In the genomic region with DNA sequence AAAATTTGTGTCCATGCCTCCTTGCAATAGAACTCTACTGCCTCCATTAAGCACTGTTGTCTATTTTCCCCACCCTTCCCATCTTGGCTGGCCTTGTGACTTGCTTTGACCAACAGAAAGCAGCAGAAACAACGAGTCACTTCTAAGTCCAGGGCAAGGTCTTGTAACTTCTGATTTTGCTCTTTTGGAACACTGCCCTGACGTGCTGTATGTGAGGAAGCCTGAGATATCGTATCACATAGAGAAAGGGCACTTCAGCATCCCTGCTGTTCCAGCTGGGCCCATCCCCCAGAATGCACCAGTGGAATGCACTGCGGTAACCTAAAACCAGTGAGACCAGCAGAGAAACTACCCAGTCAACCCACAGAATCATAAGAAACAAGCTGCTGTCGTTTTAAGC, we compare ENCODE assay signal across 12 cellular contexts. TPM values are rescaled to one million over a fixed set of nuclear protein-coding genes. Genes with fewer than 3 reads are reported as not detected.
DNase-seq lines count a peak whose midpoint lies in the region; ATAC-seq, FAIRE-seq and TF ChIP-seq lines count a peak whose summit lies in the region.
"Had no signal": no experiment of that assay in that cellular context is flagged by ENCODE, and none has a peak within 500 bp of the region (broad histone marks: within the 10 kb centered on the region; RNA-seq: fewer than 3 reads in every experiment).

No MANE protein-coding gene starts in this region.

- peaks cover 20% of the 10 kb centered on the region for H3K9me1 ChIP-seq in IMR-90 (ENCODE audit: insufficient read depth, low read length)

- intact Hi-C loops in IMR-90 (cut with micrococcal nuclease) = no loop called here
- intact Hi-C loops in activated CD4-positive, alpha-beta T cell treated with anti-CD3 and anti-CD28 coated beads for 36 hours (cut with DNase I, micrococcal nuclease) = no loop called here

- no peak overlapping the region for H2BK20ac ChIP-seq in IMR-90 (ENCODE audit: low read depth, low read length)

- TF ChIP-seq CTCF in A549 (IDR thresholded peaks at IDR 0.05) (no peak), IMR-90 (conservative IDR thresholded peaks at IDR 0.05; ENCODE audit: low read depth, low read length) (no peak)

- POLR2A ChIA-PET in A549 (lab: Yijun Ruan, JAX) (no interaction called here), IMR-90 (lab: Charles Lee; ENCODE audit: unreplicated experiment) (no interaction called here)
- POLR2A ChIA-PET in activated CD4-positive, alpha-beta T cell treated with anti-CD3 and anti-CD28 coated beads for 36 hours (lab: Charles Lee) = interaction anchor here (0.6 kb wide), 1 partner anchor 219 kb away, joined by 4 read pairs; no protein-coding TSS in a partner anchor

- H3K9me3 Mint-ChIP-seq in activated CD4-positive, alpha-beta T cell treated with anti-CD3 and anti-CD28 coated beads for 36 hours (ENCODE audit: low read depth) = no peaks in the 10 kb centered on the region
- H3K9me3 Mint-ChIP-seq: activated B cell treated with CpG ODN at 0.5 μM for 24 hours; central memory CD8-positive, alpha-beta T cell had no signal

- TF ChIP-seq RAD21 in A549 (conservative IDR thresholded peaks at IDR 0.05 in 1 of 2, IDR thresholded peaks at IDR 0.05 in 1 of 2) (no peak), IMR-90 (IDR thresholded peaks at IDR 0.05; ENCODE audit: low read length) (no peak)

- no peak overlapping the region for H3K18ac ChIP-seq in IMR-90 (ENCODE audit: low read depth, low read length)

- H3K4me3 ChIP-seq in A549 (no peak overlapping the region), IMR-90 (ENCODE audit: insufficient read depth, low read depth, low read length) (no peak overlapping the region), adipocyte (ENCODE audit: low read length) (no peak overlapping the region)

- H3K4me3 Mint-ChIP-seq in activated CD4-positive, alpha-beta T cell treated with anti-CD3 and anti-CD28 coated beads for 36 hours = no peak overlapping the region
- H3K4me3 Mint-ChIP-seq: activated B cell treated with CpG ODN at 0.5 μM for 24 hours; central memory CD8-positive, alpha-beta T cell had no signal

- peak overlapping the region; percentile 47 for H2AK9ac ChIP-seq in IMR-90 (replicated peaks; ENCODE audit: low read depth, low read length, poor library complexity)

- no peak overlapping the region; the same call in 1 of the 2 replicates for H3K14ac ChIP-seq in IMR-90 (replicated peaks; ENCODE audit: low read depth, low read length)

- no peaks in the 10 kb centered on the region for H3K9me3 ChIP-seq in A549
- no peaks in the 10 kb centered on the region for H3K9me3 ChIP-seq in IMR-90 (ENCODE audit: control insufficient read depth, insufficient read depth, low read length)
- no peaks in the 10 kb centered on the region for H3K9me3 ChIP-seq in adipocyte (ENCODE audit: control insufficient read depth, low read length)

- CTCF ChIA-PET in A549 (lab: Yijun Ruan, JAX) = interaction anchor here (0.6 kb wide), 1 partner anchor 29 kb away, joined by 3 read pairs; no protein-coding TSS in a partner anchor
- CTCF ChIA-PET in IMR-90 (lab: Yijun Ruan, JAX) = no interaction called here
- CTCF ChIA-PET in activated CD4-positive, alpha-beta T cell treated with anti-CD3 and anti-CD28 coated beads for 36 hours (lab: Charles Lee) = no interaction called here

- no peaks in the 10 kb centered on the region for H3K36me3 ChIP-seq in IMR-90 (ENCODE audit: control insufficient read depth, insufficient read depth, low read length)
- H3K36me3 ChIP-seq in adipocyte (ENCODE audit: control insufficient read depth, insufficient read depth, low read length, severe bottlenecking) = no peaks in the 10 kb centered on the region

- H4K91ac ChIP-seq in IMR-90 (ENCODE audit: insufficient read depth, low read depth, low read length) = no peak overlapping the region

- H3K9ac ChIP-seq in IMR-90 (ENCODE audit: low read depth, low read length) (no peak overlapping the region), adipocyte (ENCODE audit: low read length) (no peak overlapping the region)

- no peak overlapping the region for H2BK5ac ChIP-seq in IMR-90 (ENCODE audit: low read depth, low read length, poor library complexity, severe bottlenecking)

- no peak overlapping the region; the same call in 1 of the 2 replicates for H2AK5ac ChIP-seq in IMR-90 (ENCODE audit: low read depth, low read length)

- no TSS peak for BruUV-seq in IMR-90 (replicated peaks; lab: Mats Ljungman, UMichigan)

- H3K23ac ChIP-seq in IMR-90 (ENCODE audit: low read depth, low read length) = no peak overlapping the region

- peak in 1 of 2 experiments; percentile 52 for DNase-seq in A549 (ENCODE audit: low read depth in 1 of 2, low spot score in 1 of 2)
- peak; percentile 88 for DNase-seq in IMR-90
- DNase-seq in adipocyte (ENCODE audit: low read depth) = peak; percentile 24
- peak; percentile 25 for DNase-seq in iPS DF 4.7 (ENCODE audit: extremely low read depth, low spot score)
- DNase-seq in NCI-H345 (lab: John Stamatoyannopoulos, UW) = no peak
- no peak for DNase-seq in activated CD4-positive, alpha-beta T cell treated with anti-CD3 and anti-CD28 coated beads, Interleukin-2, amount 50 U/mL, for 1 hour
- DNase-seq in activated CD4-positive, alpha-beta T cell treated with anti-CD3 and anti-CD28 coated beads for 36 hours = no peak
- DNase-seq: activated B cell treated with CpG ODN at 0.5 μM for 24 hours, midbrain, NCI-H1694 had no signal

- H3K27me3 ChIP-seq in IMR-90 (ENCODE audit: control insufficient read depth, insufficient read depth, low read length) (no peaks in the 10 kb centered on the region), adipocyte (replicated peaks; ENCODE audit: control insufficient read depth, insufficient read depth, low read length) (no peaks in the 10 kb centered on the region)

- FAIRE-seq in A549 (lab: Jason Lieb, UNC) = no peak

- H3K79me1 ChIP-seq in IMR-90 (ENCODE audit: low read depth in 1 of 2, low read length in 2 of 2) = peaks cover 36 to 61% of the 10 kb centered on the region in 2 experiments

- no peak overlapping the region for H3K56ac ChIP-seq in IMR-90 (ENCODE audit: extremely low read depth, insufficient read depth, low read length)

- H4K5ac ChIP-seq in IMR-90 (ENCODE audit: low read depth, low read length) = no peak overlapping the region

- no peaks in the 10 kb centered on the region for H3K27me3 Mint-ChIP-seq in activated CD4-positive, alpha-beta T cell treated with anti-CD3 and anti-CD28 coated beads for 36 hours
- H3K27me3 Mint-ChIP-seq: central memory CD8-positive, alpha-beta T cell had no signal

- ATAC-seq in A549 = peak; percentile 76 to 79
- peak; percentile 84 for ATAC-seq in IMR-90 (ENCODE audit: low read depth)
- no peak for ATAC-seq in HG02763 (IDR thresholded peaks at IDR 0.05; ENCODE audit: unreplicated experiment)
- no peak for ATAC-seq in activated CD4-positive, alpha-beta T cell treated with anti-CD3 and anti-CD28 coated beads for 36 hours

- peaks cover 18% of the 10 kb centered on the region for H3K4me1 ChIP-seq in A549
- peaks cover 3% of the 10 kb centered on the region for H3K4me1 ChIP-seq in IMR-90 (ENCODE audit: control insufficient read depth, insufficient read depth, low read length)
- H3K4me1 ChIP-seq in adipocyte (ENCODE audit: control insufficient read depth, insufficient read depth, low read length) = no peaks in the 10 kb centered on the region

- no peak overlapping the region for H3K27ac Mint-ChIP-seq in activated CD4-positive, alpha-beta T cell treated with anti-CD3 and anti-CD28 coated beads for 36 hours
- H3K27ac Mint-ChIP-seq: activated B cell treated with CpG ODN at 0.5 μM for 24 hours had no signal

- TF ChIP-seq EP300 in A549 (IDR thresholded peaks at IDR 0.05) = no peak

- in situ Hi-C loops in IMR-90 (cut with MboI; ENCODE audit: low sequenced_read_pairs) = no loop called here

- no peak overlapping the region for H2BK120ac ChIP-seq in IMR-90 (ENCODE audit: low read depth, low read length)

- no peaks in the 10 kb centered on the region for H3K36me3 Mint-ChIP-seq in activated CD4-positive, alpha-beta T cell treated with anti-CD3 and anti-CD28 coated beads for 36 hours (ENCODE audit: low read depth)

- WGBS in A549 (ENCODE audit: missing lambda C conversion rate) = 57% methylated on average over 5 of the region's 5 CpGs
- WGBS in IMR-90 (ENCODE audit: extremely low coverage in 2 of 2, insufficient read length in 1 of 2), 2 experiments = 60% methylated on average over 2 of the region's 5 CpGs; no CpG with 5 or more reads in 1 of the 2 experiments

- H3K4me2 ChIP-seq in A549 = 0 out of 3 replicates have a peak overlapping the region, but pooled peaks have one; percentile 9
- H3K4me2 ChIP-seq in IMR-90 (ENCODE audit: low read depth, low read length) = 0 out of 2 replicates have a peak overlapping the region, but pooled peaks have one; percentile 0

- no peak overlapping the region for H2BK15ac ChIP-seq in IMR-90 (ENCODE audit: low read depth, low read length)

- H2AFZ ChIP-seq in IMR-90 (replicated peaks; ENCODE audit: low read length, poor library complexity) = peak overlapping the region; percentile 45

- no peak overlapping the region for H4K8ac ChIP-seq in IMR-90 (ENCODE audit: low read depth in 2 of 2, low read length in 2 of 2)

- no peaks in the 10 kb centered on the region for H3K4me1 Mint-ChIP-seq in activated CD4-positive, alpha-beta T cell treated with anti-CD3 and anti-CD28 coated beads for 36 hours
- H3K4me1 Mint-ChIP-seq: activated B cell treated with CpG ODN at 0.5 μM for 24 hours had no signal

- H3K4ac ChIP-seq in IMR-90 (ENCODE audit: low read depth, low read length) = no peak overlapping the region

- H3K27ac ChIP-seq in A549 (no peak overlapping the region), IMR-90 (ENCODE audit: insufficient read depth, low read length) (peak overlapping the region; percentile 58; the same call in 1 of the 2 replicates)

- dilution Hi-C loops in IMR-90 (cut with HindIII; ENCODE audit: low sequenced_read_pairs, unreplicated experiment) = no loop called here

- TF ChIP-seq POLR2A in A549 (IDR thresholded peaks at IDR 0.05; ENCODE audit: low read length) = no peak
- TF ChIP-seq POLR2A in IMR-90 (IDR thresholded peaks at IDR 0.05; ENCODE audit: low read depth, low read length) = no peak

- peaks cover 77% of the 10 kb centered on the region for H4K20me1 ChIP-seq in IMR-90 (ENCODE audit: insufficient read depth, low read length)

TF ChIP-seq in IMR-90, 13 proteins besides CTCF, POLR2A, EP300 and RAD21 (continues in another document):
- TF ChIP-seq FOS (IDR thresholded peaks at IDR 0.05; ENCODE audit: low read depth, low read length) = no peak

RNA-seq across cellular contexts. Expression of gene NCKAP1, which starts 28.1 kb away (rescaled TPM):
- 194 and 201 TPM in 2 replicates for polyA plus RNA-seq in A549 (2011; rRNA removed)
- 63.8 and 70.9 TPM in 2 replicates for polyA plus RNA-seq in A549 (2012; cell fraction: cytosol; rRNA removed)
- 26.5 and 28.7 TPM in 2 replicates for polyA plus RNA-seq in A549 (2012; cell fraction: nucleus; rRNA removed)
- polyA plus RNA-seq in A549 (2017; fragmentation: RNase III; extraction: RNeasy Plus Mini Kit Qiagen cat#74134 plus additional on column Dnase treatment) = 89.4 to 106 TPM (median 98.8 TPM) in 3 replicates
- 71.5 and 81.4 TPM in 2 replicates for polyA minus RNA-seq in A549 (2011; rRNA and poly(A)+ RNA removed)
- 160 and 188 TPM in 2 replicates for total RNA-seq in IMR-90 (2012; rRNA removed)
- polyA plus RNA-seq in IMR-90 (2012; rRNA removed) = 63.5 and 91.1 TPM in 2 replicates
- 14.3 and 16.6 TPM in 2 replicates for polyA plus RNA-seq in IMR-90 (2012; cell fraction: cytosol; rRNA removed)
- polyA plus RNA-seq in IMR-90 (2012; cell fraction: nucleus; rRNA removed; ENCODE audit: low replicate concordance) = 5.6 and 63.7 TPM in 2 replicates
- total RNA-seq in activated CD4-positive, alpha-beta T cell treated with anti-CD3 and anti-CD28 coated beads for 36 hours = 10 to 100 TPM in 1 of 2 experiments, 1 to 10 TPM in 1; 9.1 to 11.7 TPM
- total RNA-seq: activated B cell treated with CpG ODN at 0.5 μM for 24 hours had no signal

Comparison
In these comparisons a context has a peak if more than half of its experiments do, and no peak if none do; other contexts are left out.
1. ATAC-seq: peak in A549 (2 of 2) and IMR-90 (single experiment); none in HG02763 (single experiment) and activated CD4-positive, alpha-beta T cell treated with anti-CD3 and anti-CD28 coated beads for 36 hours (single experiment).
2. DNase-seq: peak in IMR-90 (single experiment), adipocyte (single experiment) and iPS DF 4.7 (single experiment); none in NCI-H345 (single experiment), activated CD4-positive, alpha-beta T cell treated with anti-CD3 and anti-CD28 coated beads, Interleukin-2, amount 50 U/mL, for 1 hour (single experiment) and activated CD4-positive, alpha-beta T cell treated with anti-CD3 and anti-CD28 coated beads for 36 hours (single experiment).
3. RNA of gene NCKAP1, which starts 28.1 kb away (total RNA-seq): 160 to 188 TPM in IMR-90; 9.1 to 11.7 TPM in activated CD4-positive, alpha-beta T cell treated with anti-CD3 and anti-CD28 coated beads for 36 hours; every median in the first group is over 10 times any median in the second.